In genomic region chr19:56350416-56351045, GRCh38 we compare ENCODE assay signal across 8 cellular contexts. TPM values are rescaled to one million over a fixed set of nuclear protein-coding genes. Genes with fewer than 3 reads are reported as not detected.
DNase-seq lines count a peak whose midpoint lies in the region; ATAC-seq and TF ChIP-seq lines count a peak whose summit lies in the region.

No MANE protein-coding gene starts in this region.

- H3K4me2 ChIP-seq in smooth muscle cell = no peak overlapping the region

- no peaks in the 10 kb centered on the region for H3K27me3 ChIP-seq in smooth muscle cell (ENCODE audit: low read depth)

- H3K4me3 ChIP-seq in smooth muscle cell = no peak overlapping the region

- no peak overlapping the region for H2AFZ ChIP-seq in smooth muscle cell (ENCODE audit: low read depth)

- DNase-seq in AG08396 (ENCODE audit: low spot score) (peak; percentile 26), GM13976 (ENCODE audit: low spot score) (peak; percentile 48), NCI-H82 (lab: John Stamatoyannopoulos, UW) (peak; percentile 68), activated T-cell treated with anti-CD3 and anti-CD28 coated beads for 48 hours (ENCODE audit: low read depth) (peak; percentile 5), germinal center (ENCODE audit: low spot score) (peak; percentile 34), smooth muscle cell (lab: John Stamatoyannopoulos, UW; ENCODE audit: unreplicated experiment) (no peak), 8988T (no peak)

- no peak overlapping the region for H3K9ac ChIP-seq in smooth muscle cell (ENCODE audit: low read depth)

- H4K20me1 ChIP-seq in smooth muscle cell (ENCODE audit: low read depth) = no peaks in the 10 kb centered on the region

- no peaks in the 10 kb centered on the region for H3F3A ChIP-seq in smooth muscle cell (ENCODE audit: low read depth)

- TF ChIP-seq CTCF in GM13976 (IDR thresholded peaks at IDR 0.05; ENCODE audit: borderline replicate concordance, control extremely low read depth, extremely low read depth, insufficient read depth, missing control alignments) (peak; percentile 76), smooth muscle cell (IDR thresholded peaks at IDR 0.05; ENCODE audit: borderline replicate concordance, insufficient read depth, poor library complexity, severe bottlenecking) (peak; percentile 77)

- in situ Hi-C loops in GM13976 (cut with MboI; ENCODE audit: low sequenced_read_pairs, unreplicated experiment) = no loop called here

- H3K9me3 ChIP-seq in smooth muscle cell (replicated peaks; ENCODE audit: low read depth) = no peaks in the 10 kb centered on the region

- 22% methylated on average over 8 of the region's 8 CpGs for WGBS in smooth muscle cell (ENCODE audit: low lambda C conversion rate)

- H3K79me2 ChIP-seq in smooth muscle cell (ENCODE audit: low read depth) = no peaks in the 10 kb centered on the region

- ATAC-seq in HG03520 (IDR thresholded peaks at IDR 0.05; ENCODE audit: unreplicated experiment) = no peak

- H3K27ac ChIP-seq in smooth muscle cell (ENCODE audit: low read depth) = no peak overlapping the region

- no peaks in the 10 kb centered on the region for H3K4me1 ChIP-seq in smooth muscle cell (ENCODE audit: low read depth)

- no peaks in the 10 kb centered on the region for H3K36me3 ChIP-seq in smooth muscle cell (ENCODE audit: low read depth)

RNA-seq across cellular contexts. Expression of gene ZSCAN5A, which starts 35.9 kb away (rescaled TPM):
- total RNA-seq in smooth muscle cell = 4.7 and 7.4 TPM in 2 replicates
- 5.3 and 11.0 TPM in 2 replicates for polyA plus RNA-seq in smooth muscle cell

RNA-seq across cellular contexts. Expression of gene ZNF582, which starts 42.8 kb away (rescaled TPM):
- total RNA-seq in smooth muscle cell = 0.99 and 4.9 TPM in 2 replicates
- 3.8 and 4.4 TPM in 2 replicates for polyA plus RNA-seq in smooth muscle cell

RNA-seq across cellular contexts. Expression of gene ZNF583, which starts 53.6 kb away (rescaled TPM):
- total RNA-seq in smooth muscle cell = 5.5 and 7.9 TPM in 2 replicates
- polyA plus RNA-seq in smooth muscle cell = 5.2 and 6.4 TPM in 2 replicates

Comparison
In these comparisons a context has a peak if more than half of its experiments do, and no peak if none do; other contexts are left out.
1. DNase-seq: peak in AG08396 (single experiment), GM13976 (single experiment), NCI-H82 (single experiment), activated T-cell treated with anti-CD3 and anti-CD28 coated beads for 48 hours (single experiment) and germinal center (single experiment); none in smooth muscle cell (single experiment) and 8988T (single experiment).